ENCODE assay signal across 13 cellular contexts in genomic region chr13:110380359-110381028, GRCh38.
DNase-seq lines count a peak whose midpoint lies in the region; ATAC-seq and TF ChIP-seq lines count a peak whose summit lies in the region.
"Had no signal": no experiment of that assay in that cellular context is flagged by ENCODE, and none has a peak within 500 bp of the region (broad histone marks: within the 10 kb centered on the region; RNA-seq: fewer than 3 reads in every experiment).

No MANE protein-coding gene starts in this region.

- H3K9me2 ChIP-seq in PC-9 (ENCODE audit: insufficient read depth): no peaks in the 10 kb centered on the region

- H3K4me1 ChIP-seq in A673 (ENCODE audit: insufficient read depth, low read length, poor library complexity, severe bottlenecking) (peaks cover 54% of the 10 kb centered on the region), PC-9 (replicated peaks; ENCODE audit: insufficient read depth) (peaks cover 38% of the 10 kb centered on the region), esophagus muscularis mucosa (peaks cover 62 to 94% (median 77%) of the 10 kb centered on the region in 4 donors)

- no TSS peak for BruUV-seq in A673 (replicated peaks; lab: Mats Ljungman, UMichigan)
- BruUV-seq in PC-9 (replicated peaks; lab: Mats Ljungman, UMichigan): no TSS peak

- no peak for TF ChIP-seq EP300 in esophagus muscularis mucosa (IDR thresholded peaks at IDR 0.05)

- no peak for TF ChIP-seq POLR2A in esophagus muscularis mucosa (IDR thresholded peaks at IDR 0.05; ENCODE audit: low read depth)
- no peak for TF ChIP-seq POLR2A in lower leg skin (IDR thresholded peaks at IDR 0.05)

- no peaks in the 10 kb centered on the region for H4K20me1 ChIP-seq in PC-9 (ENCODE audit: insufficient read depth)

- no peak for DNase-seq in A673 (ENCODE audit: low spot score)
- peak in 1 of 2 experiments; percentile 95 for DNase-seq in PC-9
- no peak for DNase-seq in esophagus muscularis mucosa (ENCODE audit: extremely low spot score)
- no peak for DNase-seq in nephron progenitor cell
- no peak for DNase-seq in SKM-1 (lab: John Stamatoyannopoulos, UW; ENCODE audit: unreplicated experiment)
- no peak for DNase-seq in lower leg skin (ENCODE audit: low spot score in 2 of 2)
- DNase-seq: activated CD4-positive, alpha-beta T cell treated with anti-CD3 and anti-CD28 coated beads, Interleukin-2, amount 10 ng/mL, durations not matched to agents 7 days and 5 days; activated naive CD4-positive, alpha-beta T cell treated with anti-CD3 and anti-CD28 coated beads, Interleukin-2, amount 10 ng/mL, durations not matched to agents 7 days and 5 days; NCI-H1105; NCI-H774; SW 1271 had no signal

- TF ChIP-seq CTCF in A673 (conservative IDR thresholded peaks at IDR 0.05; ENCODE audit: low read depth, low read length) (no peak), PC-9 (conservative IDR thresholded peaks at IDR 0.05) (no peak), esophagus muscularis mucosa (IDR thresholded peaks at IDR 0.05) (no peak), nephron progenitor cell (IDR thresholded peaks at IDR 0.05) (no peak), lower leg skin (IDR thresholded peaks at IDR 0.05) (no peak)

- H3K9me3 ChIP-seq in A673 (ENCODE audit: low read depth, low read length, poor library complexity, severe bottlenecking) (no peaks in the 10 kb centered on the region), PC-9 (ENCODE audit: insufficient read depth, low read depth) (no peaks in the 10 kb centered on the region), esophagus muscularis mucosa (no peaks in the 10 kb centered on the region)

- H3K4me3 Mint-ChIP-seq in nephron progenitor cell: no peak overlapping the region
- H3K4me3 Mint-ChIP-seq: activated CD4-positive, alpha-beta T cell treated with anti-CD3 and anti-CD28 coated beads, Interleukin-2, amount 10 ng/mL, durations not matched to agents 7 days and 5 days; activated naive CD4-positive, alpha-beta T cell treated with anti-CD3 and anti-CD28 coated beads, Interleukin-2, amount 10 ng/mL, durations not matched to agents 7 days and 5 days had no signal

- peaks cover 13% of the 10 kb centered on the region for H3K4me1 Mint-ChIP-seq in nephron progenitor cell
- H3K4me1 Mint-ChIP-seq: activated CD4-positive, alpha-beta T cell treated with anti-CD3 and anti-CD28 coated beads, Interleukin-2, amount 10 ng/mL, durations not matched to agents 7 days and 5 days; activated naive CD4-positive, alpha-beta T cell treated with anti-CD3 and anti-CD28 coated beads, Interleukin-2, amount 10 ng/mL, durations not matched to agents 7 days and 5 days had no signal

- peaks cover 20% of the 10 kb centered on the region for H3K9me3 Mint-ChIP-seq in nephron progenitor cell

- H3K36me3 Mint-ChIP-seq in nephron progenitor cell (ENCODE audit: low read depth): peaks cover 32% of the 10 kb centered on the region
- H3K36me3 Mint-ChIP-seq: activated naive CD4-positive, alpha-beta T cell treated with anti-CD3 and anti-CD28 coated beads, Interleukin-2, amount 10 ng/mL, durations not matched to agents 7 days and 5 days had no signal

- no peaks in the 10 kb centered on the region for H3K27me3 ChIP-seq in A673 (replicated peaks; ENCODE audit: insufficient read depth, low read depth, low read length, poor library complexity)
- H3K27me3 ChIP-seq in PC-9 (ENCODE audit: insufficient read depth, low read depth): no peaks in the 10 kb centered on the region
- H3K27me3 ChIP-seq in esophagus muscularis mucosa: no peaks in the 10 kb centered on the region

- peak overlapping the region; percentile 81 for H2AFZ ChIP-seq in PC-9

- peaks cover 25% of the 10 kb centered on the region for H3F3A ChIP-seq in PC-9 (ENCODE audit: insufficient read depth, low read depth)

- H3K4me3 ChIP-seq in A673 (ENCODE audit: low read depth, low read length, poor library complexity, severe bottlenecking): no peak overlapping the region
- H3K4me3 ChIP-seq in PC-9: no peak overlapping the region
- no peak overlapping the region for H3K4me3 ChIP-seq in esophagus muscularis mucosa
- H3K4me3 ChIP-seq in lower leg skin (ENCODE audit: low read depth, poor library complexity, severe bottlenecking): no peak overlapping the region

- no peaks in the 10 kb centered on the region for H3K36me3 ChIP-seq in A673 (ENCODE audit: insufficient read depth, low read length, poor library complexity, severe bottlenecking)
- H3K36me3 ChIP-seq in PC-9 (ENCODE audit: low read depth): no peaks in the 10 kb centered on the region
- peaks cover 0 to 7% (median 0%) of the 10 kb centered on the region in 4 donors for H3K36me3 ChIP-seq in esophagus muscularis mucosa

- ATAC-seq in GM18520 (IDR thresholded peaks at IDR 0.05; ENCODE audit: unreplicated experiment) (no peak), HG03342 (IDR thresholded peaks at IDR 0.05; ENCODE audit: unreplicated experiment) (no peak)

- intact Hi-C loops in A673 (cut with micrococcal nuclease; ENCODE audit: unreplicated experiment) (no loop called here), PC-9 (cut with micrococcal nuclease; ENCODE audit: unreplicated experiment) (no loop called here), esophagus muscularis mucosa (cut with DNase I) (no loop called here), lower leg skin (cut with DNase I; ENCODE audit: low total_unique reads) (no loop called here)

- H3K79me2 ChIP-seq in PC-9 (ENCODE audit: low read depth): no peaks in the 10 kb centered on the region

- H3K4me2 ChIP-seq in PC-9: peak overlapping the region; percentile 62

- no peaks in the 10 kb centered on the region for H3K27me3 Mint-ChIP-seq in nephron progenitor cell (ENCODE audit: low read depth, poor library complexity)

- H3K27ac ChIP-seq in A673 (ENCODE audit: low read depth, low read length, poor library complexity, severe bottlenecking) (peak overlapping the region; percentile 54), PC-9 (peak overlapping the region; percentile 97), esophagus muscularis mucosa (replicated peaks in 1 of 4) (peak overlapping the region; percentile 74 to 91 (median 76))

- CTCF ChIA-PET in A673 (lab: Charles Lee) (no interaction called here), PC-9 (lab: Charles Lee) (no interaction called here)

- H3K27ac Mint-ChIP-seq in nephron progenitor cell: peak overlapping the region; percentile 71
- H3K27ac Mint-ChIP-seq: activated CD4-positive, alpha-beta T cell treated with anti-CD3 and anti-CD28 coated beads, Interleukin-2, amount 10 ng/mL, durations not matched to agents 7 days and 5 days; activated naive CD4-positive, alpha-beta T cell treated with anti-CD3 and anti-CD28 coated beads, Interleukin-2, amount 10 ng/mL, durations not matched to agents 7 days and 5 days had no signal

- POLR2A ChIA-PET in A673 (lab: Charles Lee; ENCODE audit: low non-redundant PET) (no interaction called here), PC-9 (lab: Charles Lee; ENCODE audit: unreplicated experiment) (interaction anchor here (0.6 to 0.7 kb wide), 2 partner anchors 10 to 354 kb away, joined by 4 read pairs; no protein-coding TSS in a partner anchor)

- 84% methylated on average over 14 of the region's 14 CpGs for WGBS in esophagus muscularis mucosa
- 75 to 78% methylated on average over 14 of the region's 14 CpGs for WGBS in lower leg skin, 2 donors
